In the genomic region with DNA sequence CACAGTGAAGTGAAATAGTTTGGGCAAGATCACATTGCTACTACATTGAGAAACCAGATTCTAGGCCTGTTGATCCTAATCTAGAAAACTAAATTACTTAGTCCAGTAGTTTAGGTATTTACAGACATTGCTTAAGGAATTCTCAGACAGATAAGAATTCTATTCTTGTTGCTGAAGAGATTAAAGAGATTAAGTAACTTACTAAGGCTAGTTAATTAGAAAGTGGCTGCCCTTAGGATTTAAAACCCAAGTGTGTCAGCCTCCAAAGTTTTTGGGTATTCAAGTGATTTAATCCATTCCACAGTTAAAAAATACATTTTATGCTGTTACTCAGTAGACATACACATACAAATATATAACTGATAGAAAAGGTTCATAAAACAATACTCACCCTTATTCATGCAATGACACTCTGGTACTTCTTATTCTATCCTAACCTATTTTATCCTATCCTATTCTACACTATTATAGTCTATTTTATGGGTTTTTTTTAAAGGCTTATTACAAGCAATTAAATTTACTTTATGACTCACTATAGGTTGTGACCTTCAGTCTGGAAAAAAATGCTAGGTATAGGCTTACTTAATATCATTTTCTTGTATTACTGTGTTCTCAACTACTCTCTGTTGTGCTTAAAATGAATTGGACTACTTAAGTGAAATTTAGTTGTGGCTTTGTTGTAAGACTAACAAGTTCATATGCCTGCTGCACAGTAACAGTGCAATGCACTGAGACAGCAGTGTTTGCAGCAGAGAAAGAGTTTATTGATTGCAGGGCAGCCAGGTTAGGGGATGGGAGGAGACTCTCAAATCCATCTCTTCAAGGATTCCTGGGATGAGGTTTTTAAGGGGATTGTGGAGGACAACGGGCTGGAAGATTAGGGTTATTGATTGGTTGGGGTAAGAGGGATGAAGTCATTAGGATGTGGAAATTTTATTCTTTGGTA, we compare ENCODE assay signal across 1 cellular context.
A peak's percentile ranks its signal among the peaks of the same experiment; 100 is the strongest.
TF ChIP-seq lines count a peak whose summit lies in the region.

No MANE protein-coding gene starts in this region.

TF ChIP-seq in HCT116, 20 proteins besides CTCF, POLR2A, EP300 and RAD21:
- TF ChIP-seq CBX3 (IDR thresholded peaks at IDR 0.05; ENCODE audit: low read depth) (peak; percentile 83), ELF1 (IDR thresholded peaks at IDR 0.05; ENCODE audit: borderline replicate concordance, low read depth) (no peak)
